1 cellular context compared by ENCODE assay signal in the genomic region with DNA sequence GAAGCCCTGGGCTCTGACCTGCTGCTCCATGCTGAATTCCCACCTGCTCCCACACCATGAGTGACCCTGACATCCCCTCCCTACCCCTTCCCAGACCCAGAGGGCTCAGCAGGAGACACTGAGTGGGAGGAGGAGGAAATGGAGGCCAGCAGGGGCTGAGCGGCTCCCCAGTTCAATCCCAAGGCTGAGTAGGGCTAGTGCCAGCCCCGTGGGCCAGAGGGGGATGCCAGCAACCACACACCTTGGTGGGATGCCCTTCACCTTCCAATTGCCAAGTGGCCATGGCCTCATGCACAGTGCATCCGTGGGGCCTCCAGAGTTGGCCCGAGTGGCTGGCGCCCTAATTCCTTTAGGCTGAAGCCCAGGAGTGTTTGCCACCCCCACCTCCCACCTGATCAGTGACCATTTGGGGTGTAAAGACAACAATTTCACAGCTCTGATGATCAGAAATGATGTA.
TF ChIP-seq lines count a peak whose summit lies in the region.

No MANE protein-coding gene starts in this region.

TF ChIP-seq in K562, 482 proteins besides CTCF, POLR2A, EP300 and RAD21:
- TF ChIP-seq USF1 (CRISPR knock-in tag; IDR thresholded peaks at IDR 0.05) (peak; percentile 27; the same call in 1 of the 2 replicates), ZBTB17 (CRISPR knock-in tag; IDR thresholded peaks at IDR 0.05) (no peak), TEAD2 (tag; IDR thresholded peaks at IDR 0.05) (no peak), EP400 (IDR thresholded peaks at IDR 0.05) (0 out of 2 replicates have a peak, but pooled peaks have one; percentile 76), HOXB6 (CRISPR knock-in tag; IDR thresholded peaks at IDR 0.05; ENCODE audit: borderline replicate concordance) (no peak), NCOR1 (IDR thresholded peaks at IDR 0.05) (no peak), ZNF76 (CRISPR knock-in tag; IDR thresholded peaks at IDR 0.05; ENCODE audit: borderline replicate concordance) (peak; percentile 27; the same call in 1 of the 2 replicates), FOXP4 (CRISPR knock-in tag; IDR thresholded peaks at IDR 0.05; ENCODE audit: borderline replicate concordance) (no peak), NFRKB (IDR thresholded peaks at IDR 0.05; ENCODE audit: low read depth) (peak; percentile 22; the same call in 1 of the 2 replicates), BRD4 (IDR thresholded peaks at IDR 0.05) (0 out of 2 replicates have a peak, but pooled peaks have one; percentile 39), HDAC1 (IDR thresholded peaks at IDR 0.05) (no peak), HDAC2 (IDR thresholded peaks at IDR 0.05) (no peak), RBM34 (IDR thresholded peaks at IDR 0.05; ENCODE audit: borderline replicate concordance, insufficient read depth, low read length) (no peak), ZFX (CRISPR knock-in tag; IDR thresholded peaks at IDR 0.05) (peak; percentile 20; the same call in 1 of the 2 replicates), ZNF785 (CRISPR knock-in tag; IDR thresholded peaks at IDR 0.05) (no peak), IFI16 (CRISPR knock-in tag; IDR thresholded peaks at IDR 0.05) (no peak), CBFB (CRISPR knock-in tag; IDR thresholded peaks at IDR 0.05) (0 out of 2 replicates have a peak, but pooled peaks have one; percentile 39), TCF7 (IDR thresholded peaks at IDR 0.05; ENCODE audit: borderline replicate concordance) (no peak), EGR1 (conservative IDR thresholded peaks at IDR 0.05) (peak; percentile 54; the same call in 1 of the 2 replicates), ESRRB (CRISPR knock-in tag; IDR thresholded peaks at IDR 0.05; ENCODE audit: borderline replicate concordance) (no peak), SREBF1 (IDR thresholded peaks at IDR 0.05; ENCODE audit: borderline replicate concordance, low read depth, low read length) (0 out of 2 replicates have a peak, but pooled peaks have one; percentile 23), ZZZ3 (IDR thresholded peaks at IDR 0.05) (no peak), MTA2 (IDR thresholded peaks at IDR 0.05; ENCODE audit: low read depth) (0 out of 2 replicates have a peak, but pooled peaks have one; percentile 4), CXXC5 (CRISPR knock-in tag; IDR thresholded peaks at IDR 0.05) (no peak; the same call in 1 of the 2 replicates), CBX5 (IDR thresholded peaks at IDR 0.05; ENCODE audit: borderline replicate concordance, low read depth) (no peak), ZNF512 (tag; IDR thresholded peaks at IDR 0.05) (no peak)
- TF ChIP-seq, protein P1, sequence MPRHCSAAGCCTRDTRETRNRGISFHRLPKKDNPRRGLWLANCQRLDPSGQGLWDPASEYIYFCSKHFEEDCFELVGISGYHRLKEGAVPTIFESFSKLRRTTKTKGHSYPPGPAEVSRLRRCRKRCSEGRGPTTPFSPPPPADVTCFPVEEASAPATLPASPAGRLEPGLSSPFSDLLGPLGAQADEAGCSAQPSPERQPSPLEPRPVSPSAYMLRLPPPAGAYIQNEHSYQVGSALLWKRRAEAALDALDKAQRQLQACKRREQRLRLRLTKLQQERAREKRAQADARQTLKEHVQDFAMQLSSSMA (CRISPR knock-in tag; IDR thresholded peaks at IDR 0.05): no peak
- TF ChIP-seq, protein P2, sequence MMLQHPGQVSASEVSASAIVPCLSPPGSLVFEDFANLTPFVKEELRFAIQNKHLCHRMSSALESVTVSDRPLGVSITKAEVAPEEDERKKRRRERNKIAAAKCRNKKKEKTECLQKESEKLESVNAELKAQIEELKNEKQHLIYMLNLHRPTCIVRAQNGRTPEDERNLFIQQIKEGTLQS (IDR thresholded peaks at IDR 0.05): no peak
- TF ChIP-seq, protein P2 (CRISPR knock-in tag; conservative IDR thresholded peaks at IDR 0.05): no peak
- TF ChIP-seq, protein P3, sequence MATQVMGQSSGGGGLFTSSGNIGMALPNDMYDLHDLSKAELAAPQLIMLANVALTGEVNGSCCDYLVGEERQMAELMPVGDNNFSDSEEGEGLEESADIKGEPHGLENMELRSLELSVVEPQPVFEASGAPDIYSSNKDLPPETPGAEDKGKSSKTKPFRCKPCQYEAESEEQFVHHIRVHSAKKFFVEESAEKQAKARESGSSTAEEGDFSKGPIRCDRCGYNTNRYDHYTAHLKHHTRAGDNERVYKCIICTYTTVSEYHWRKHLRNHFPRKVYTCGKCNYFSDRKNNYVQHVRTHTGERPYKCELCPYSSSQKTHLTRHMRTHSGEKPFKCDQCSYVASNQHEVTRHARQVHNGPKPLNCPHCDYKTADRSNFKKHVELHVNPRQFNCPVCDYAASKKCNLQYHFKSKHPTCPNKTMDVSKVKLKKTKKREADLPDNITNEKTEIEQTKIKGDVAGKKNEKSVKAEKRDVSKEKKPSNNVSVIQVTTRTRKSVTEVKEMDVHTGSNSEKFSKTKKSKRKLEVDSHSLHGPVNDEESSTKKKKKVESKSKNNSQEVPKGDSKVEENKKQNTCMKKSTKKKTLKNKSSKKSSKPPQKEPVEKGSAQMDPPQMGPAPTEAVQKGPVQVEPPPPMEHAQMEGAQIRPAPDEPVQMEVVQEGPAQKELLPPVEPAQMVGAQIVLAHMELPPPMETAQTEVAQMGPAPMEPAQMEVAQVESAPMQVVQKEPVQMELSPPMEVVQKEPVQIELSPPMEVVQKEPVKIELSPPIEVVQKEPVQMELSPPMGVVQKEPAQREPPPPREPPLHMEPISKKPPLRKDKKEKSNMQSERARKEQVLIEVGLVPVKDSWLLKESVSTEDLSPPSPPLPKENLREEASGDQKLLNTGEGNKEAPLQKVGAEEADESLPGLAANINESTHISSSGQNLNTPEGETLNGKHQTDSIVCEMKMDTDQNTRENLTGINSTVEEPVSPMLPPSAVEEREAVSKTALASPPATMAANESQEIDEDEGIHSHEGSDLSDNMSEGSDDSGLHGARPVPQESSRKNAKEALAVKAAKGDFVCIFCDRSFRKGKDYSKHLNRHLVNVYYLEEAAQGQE (CRISPR knock-in tag; IDR thresholded peaks at IDR 0.05; ENCODE audit: low read depth): no peak
